10 cellular contexts compared by ENCODE assay signal in genomic region chr10:61628875-61629513, GRCh38. TPM values are rescaled to one million over a fixed set of nuclear protein-coding genes. Genes with fewer than 3 reads are reported as not detected.
DNase-seq lines count a peak whose midpoint lies in the region; ATAC-seq and TF ChIP-seq lines count a peak whose summit lies in the region.
"Had no signal": no experiment of that assay in that cellular context is flagged by ENCODE, and none has a peak within 500 bp of the region (broad histone marks: within the 10 kb centered on the region; RNA-seq: fewer than 3 reads in every experiment).

No MANE protein-coding gene starts in this region.

- DNase-seq in Caki2 (ENCODE audit: low read depth), result peak; percentile 85
- DNase-seq in SJSA1 (ENCODE audit: low read depth in 1 of 2, low spot score in 2 of 2), result peak; percentile 81 to 93
- DNase-seq in fibroblast of gingiva (ENCODE audit: low read depth), result peak; percentile 97
- peak; percentile 58 for DNase-seq in osteoblast (ENCODE audit: insufficient read length, low spot score, missing footprints)
- no peak for DNase-seq in SIG-M5 treated with dmso at 0.1 percent for 504 hours (lab: John Stamatoyannopoulos, UW; ENCODE audit: unreplicated experiment)
- no peak for DNase-seq in cerebellar nuclear complex (lab: John Stamatoyannopoulos, UW)
- no peak for DNase-seq in T-helper 1 cell
- DNase-seq: NCI-H2171; stimulated activated CD4-positive, alpha-beta T cell treated with anti-CD3 and anti-CD28 coated beads, Interleukin-12 subunit alpha, Interleukin-12 subunit beta, amount 100 ng/mL, for 4 hours had no signal

- no peak overlapping the region for H3K4me3 ChIP-seq in SJSA1
- H3K4me3 ChIP-seq in osteoblast (ENCODE audit: insufficient read depth, low read length), result peak overlapping the region; percentile 41

- H3K4me1 ChIP-seq in SJSA1 (replicated peaks) (peaks cover 46% of the 10 kb centered on the region), osteoblast (ENCODE audit: insufficient read depth, low read length) (peaks cover 40% of the 10 kb centered on the region)

- H3K27me3 ChIP-seq in SJSA1 (replicated peaks) (no peaks in the 10 kb centered on the region), osteoblast (ENCODE audit: insufficient read depth, low read length) (no peaks in the 10 kb centered on the region)

- no peaks in the 10 kb centered on the region for H3K79me2 ChIP-seq in osteoblast (ENCODE audit: insufficient read depth, low read length)

- ATAC-seq in HG03139 (IDR thresholded peaks at IDR 0.05; ENCODE audit: unreplicated experiment), result no peak

- H3K36me3 ChIP-seq in SJSA1 (no peaks in the 10 kb centered on the region), osteoblast (ENCODE audit: insufficient read depth, low read length) (no peaks in the 10 kb centered on the region)

- H3K27ac ChIP-seq in SJSA1 (peak overlapping the region; percentile 75), osteoblast (ENCODE audit: low read depth, low read length) (peak overlapping the region; percentile 94)

- no peaks in the 10 kb centered on the region for H4K20me1 ChIP-seq in osteoblast (ENCODE audit: insufficient read depth, low read length)

- in situ Hi-C loops in Caki2 (cut with HindIII; ENCODE audit: low pct_unique_long_range_greater_than_20kb, low sequenced_read_pairs), result no loop called here

- TF ChIP-seq CTCF in osteoblast (IDR thresholded peaks at IDR 0.05; ENCODE audit: extremely low read depth, low read depth, low read length), result no peak

- H2AFZ ChIP-seq in osteoblast (ENCODE audit: low read length), result no peak overlapping the region

- H3K9me3 ChIP-seq in SJSA1 (replicated peaks) (no peaks in the 10 kb centered on the region), osteoblast (ENCODE audit: low read depth, low read length) (no peaks in the 10 kb centered on the region)

- peak overlapping the region; percentile 80 for H3K4me2 ChIP-seq in osteoblast (ENCODE audit: insufficient read depth, low read length)

RNA-seq across cellular contexts. Expression of gene CABCOCO1, which starts 33.7 kb away (rescaled TPM):
- 0.24 and 1.6 TPM in 2 replicates for total RNA-seq in Caki2 (2014; rRNA removed; shearing (Covaris generic); ENCODE audit: low replicate concordance)
- total RNA-seq in SJSA1 (2014; rRNA removed; shearing (Covaris generic)), result 2.2 TPM in 1 of 2 replicates, not detected in the other
- 2.2 and 3.5 TPM in 2 replicates for total RNA-seq in osteoblast

Comparison
In these comparisons a context has a peak if more than half of its experiments do, and no peak if none do; other contexts are left out.
1. DNase-seq: peak in Caki2 (single experiment), SJSA1 (2 of 2), fibroblast of gingiva (single experiment) and osteoblast (single experiment); none in SIG-M5 treated with dmso at 0.1 percent for 504 hours (single experiment), cerebellar nuclear complex (0 of 2) and T-helper 1 cell (0 of 5).